Comparison of ENCODE assay signal across 22 cellular contexts in the genomic region with DNA sequence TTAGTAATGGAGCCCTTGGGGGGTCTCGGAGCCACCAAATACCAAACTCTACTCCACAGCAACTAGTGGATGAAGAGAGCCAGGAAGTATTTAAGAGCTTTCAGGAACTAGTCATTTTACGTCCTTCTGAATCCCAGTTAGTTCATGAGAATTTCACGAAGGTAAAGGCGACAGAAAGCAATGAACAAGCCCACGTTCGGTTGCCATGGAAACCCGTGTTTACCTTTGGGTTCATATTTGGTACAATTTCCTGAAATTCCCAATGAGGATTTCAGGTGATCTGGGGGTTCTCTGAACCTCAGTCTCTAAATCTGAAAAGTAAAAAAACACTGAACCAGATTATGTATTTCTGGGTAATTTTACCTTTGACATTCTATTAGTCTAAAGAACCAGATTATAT.
"Had no signal": no experiment of that assay in that cellular context is flagged by ENCODE, and none has a peak within 500 bp of the region (broad histone marks: within the 10 kb centered on the region; RNA-seq: fewer than 3 reads in every experiment).

No MANE protein-coding gene starts in this region.

- H3K27me3 ChIP-seq: body of pancreas, foreskin keratinocyte, hepatocyte, neural progenitor cell, upper lobe of left lung had no signal

- ATAC-seq: activated CD8-positive, alpha-beta memory T cell treated with anti-CD3 and anti-CD28 coated beads, Interleukin-2, amount 10 ng/mL, durations not matched to agents 7 days and 5 days; activated CD8-positive, alpha-beta T cell treated with anti-CD3 and anti-CD28 coated beads for 36 hours; body of pancreas; foreskin keratinocyte; left lobe of liver; lower lobe of right lung; naive thymus-derived CD8-positive, alpha-beta T cell had no signal

- H3K4me3 Mint-ChIP-seq: activated CD4-positive, alpha-beta T cell treated with anti-CD3 and anti-CD28 coated beads, Interleukin-2, amount 10 ng/mL, durations not matched to agents 7 days and 5 days; activated CD8-positive, alpha-beta memory T cell treated with anti-CD3 and anti-CD28 coated beads, Interleukin-2, amount 10 ng/mL, durations not matched to agents 7 days and 5 days; activated CD8-positive, alpha-beta T cell treated with anti-CD3 and anti-CD28 coated beads for 36 hours; activated naive CD4-positive, alpha-beta T cell treated with anti-CD3 and anti-CD28 coated beads, Interleukin-2, amount 10 ng/mL, durations not matched to agents 7 days and 5 days; immature natural killer cell; naive thymus-derived CD8-positive, alpha-beta T cell; neural progenitor cell; T-helper 2 cell treated with Interferon-gamma antibody and Interleukin-4, amounts not matched to agents 5 μg/mL and 100 μg/mL, for 36 hours had no signal

- H3K4me2 ChIP-seq: hepatocyte, neural progenitor cell had no signal

- H3K36me3 ChIP-seq: lower lobe of right lung, neural progenitor cell, upper lobe of left lung had no signal

- H3K9me3 Mint-ChIP-seq: activated CD8-positive, alpha-beta T cell treated with anti-CD3 and anti-CD28 coated beads for 36 hours; activated naive CD4-positive, alpha-beta T cell treated with anti-CD3 and anti-CD28 coated beads, Interleukin-2, amount 10 ng/mL, durations not matched to agents 7 days and 5 days; neural progenitor cell; T-helper 2 cell treated with Interferon-gamma antibody and Interleukin-4, amounts not matched to agents 5 μg/mL and 100 μg/mL, for 36 hours had no signal

- H3K27ac Mint-ChIP-seq: activated CD4-positive, alpha-beta T cell treated with anti-CD3 and anti-CD28 coated beads, Interleukin-2, amount 10 ng/mL, durations not matched to agents 7 days and 5 days; activated CD8-positive, alpha-beta memory T cell treated with anti-CD3 and anti-CD28 coated beads, Interleukin-2, amount 10 ng/mL, durations not matched to agents 7 days and 5 days; activated CD8-positive, alpha-beta T cell treated with anti-CD3 and anti-CD28 coated beads for 36 hours; activated naive CD4-positive, alpha-beta T cell treated with anti-CD3 and anti-CD28 coated beads, Interleukin-2, amount 10 ng/mL, durations not matched to agents 7 days and 5 days; immature natural killer cell; naive thymus-derived CD8-positive, alpha-beta T cell; neural progenitor cell; progenitor cell of endocrine pancreas; T-helper 2 cell treated with Interferon-gamma antibody and Interleukin-4, amounts not matched to agents 5 μg/mL and 100 μg/mL, for 36 hours had no signal

- H3K9me3 ChIP-seq: body of pancreas, lower lobe of right lung, upper lobe of left lung had no signal

- DNase-seq: activated CD4-positive, alpha-beta T cell treated with anti-CD3 and anti-CD28 coated beads, Interleukin-2, amount 10 ng/mL, durations not matched to agents 7 days and 5 days; activated CD8-positive, alpha-beta memory T cell treated with anti-CD3 and anti-CD28 coated beads, Interleukin-2, amount 10 ng/mL, durations not matched to agents 7 days and 5 days; activated CD8-positive, alpha-beta T cell treated with anti-CD3 and anti-CD28 coated beads for 36 hours; activated effector memory CD4-positive, alpha-beta T cell treated with anti-CD3 and anti-CD28 coated beads, Interleukin-2, amount 50 U/mL, for 16 hours; activated naive CD4-positive, alpha-beta T cell treated with anti-CD3 and anti-CD28 coated beads, Interleukin-2, amount 10 ng/mL, durations not matched to agents 7 days and 5 days; activated T-cell treated with anti-CD3 and anti-CD28 coated beads for 4 hours; body of pancreas; effector memory CD4-positive, alpha-beta T cell; immature natural killer cell; lower lobe of right lung; naive thymus-derived CD8-positive, alpha-beta T cell; stimulated activated CD4-positive, alpha-beta T cell treated with anti-CD3 and anti-CD28 coated beads, Interleukin-12 subunit alpha, Interleukin-12 subunit beta, amount 100 ng/mL, for 4 hours; stimulated activated CD4-positive, alpha-beta T cell treated with anti-CD3 and anti-CD28 coated beads, Interleukin-4, amount 100 ng/mL, for 4 hours; stimulated activated naive CD8-positive, alpha-beta T cell treated with anti-CD3 and anti-CD28 coated beads, Interleukin-15, Interleukin-2, amounts not matched to agents 100 U/mL and 50 U/mL, for 24 hours; upper lobe of left lung had no signal

- H3K27ac ChIP-seq: body of pancreas, foreskin keratinocyte, hepatocyte, lower lobe of right lung, neural progenitor cell, upper lobe of left lung, VCaP had no signal

- H3K36me3 Mint-ChIP-seq: immature natural killer cell; naive thymus-derived CD8-positive, alpha-beta T cell; neural progenitor cell had no signal

- H2AFZ ChIP-seq: hepatocyte, neural progenitor cell had no signal

- H3K9ac ChIP-seq: neural progenitor cell had no signal

- H3K4me1 ChIP-seq: lower lobe of right lung, upper lobe of left lung had no signal

- H3K4me3 ChIP-seq: body of pancreas, hepatocyte, lower lobe of right lung, neural progenitor cell, upper lobe of left lung had no signal
